In the genomic region with DNA sequence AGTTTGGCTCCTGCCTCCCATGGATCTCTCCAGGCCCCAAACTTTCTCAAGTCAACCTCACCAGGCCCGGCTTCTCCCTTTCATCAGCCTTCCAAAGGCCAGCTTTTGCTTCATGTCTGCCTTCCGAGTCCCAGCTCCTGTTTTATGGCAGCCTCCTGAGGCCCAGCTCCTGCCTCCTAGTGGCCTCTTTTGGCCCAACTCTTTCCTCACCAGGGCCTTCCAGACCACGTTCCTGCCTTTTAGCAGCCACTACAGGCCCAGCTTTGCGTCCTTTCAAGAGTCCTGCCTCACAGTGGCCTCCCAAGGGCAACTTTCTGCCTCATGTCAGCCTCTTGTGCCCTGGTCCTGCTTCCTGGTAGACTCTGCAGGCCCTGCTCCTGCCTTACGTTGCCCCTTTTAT, we compare ENCODE assay signal across 14 cellular contexts. TPM values are rescaled to one million over a fixed set of nuclear protein-coding genes. Genes with fewer than 3 reads are reported as not detected.
DNase-seq lines count a peak whose midpoint lies in the region; ATAC-seq and TF ChIP-seq lines count a peak whose summit lies in the region.
"Had no signal": no experiment of that assay in that cellular context is flagged by ENCODE, and none has a peak within 500 bp of the region (broad histone marks: within the 10 kb centered on the region; RNA-seq: fewer than 3 reads in every experiment).

No MANE protein-coding gene starts in this region.

- no peaks in the 10 kb centered on the region for H3K9me3 ChIP-seq in mammary epithelial cell (replicated peaks; ENCODE audit: insufficient read depth, low read length)

- WGBS in mammary epithelial cell (ENCODE audit: low coverage, missing lambda C conversion rate): 80% methylated on average over 5 of the region's 5 CpGs

- intact Hi-C loops in mammary epithelial cell (cut with micrococcal nuclease): no loop called here

- H2AFZ ChIP-seq in mammary epithelial cell (ENCODE audit: low read depth, low read length): no peak overlapping the region
- H2AFZ ChIP-seq: hepatocyte had no signal

- no peaks in the 10 kb centered on the region for H3K79me2 ChIP-seq in mammary epithelial cell (ENCODE audit: insufficient read depth, low read length)
- H3K79me2 ChIP-seq: hepatocyte had no signal

- no peaks in the 10 kb centered on the region for H3K27me3 ChIP-seq in mammary epithelial cell (ENCODE audit: insufficient read depth, low read length)
- H3K27me3 ChIP-seq: hepatocyte had no signal

- POLR2A ChIA-PET in HEK293T (lab: Yijun Ruan, JAX) (interaction anchor here (1.7 kb wide), 1 partner anchor 61 kb away, joined by 6 read pairs; no protein-coding TSS in a partner anchor), WTC11 (lab: Charles Lee) (interaction anchor here (0.5 kb wide), 1 partner anchor 33 kb away, joined by 4 read pairs; no protein-coding TSS in a partner anchor)

- CTCF ChIA-PET in HEK293T (lab: Yijun Ruan, JAX) (interaction anchor here (0.6 to 1.2 kb wide), 3 partner anchors 10 to 1884 kb away, joined by 3 to 5 read pairs (median 3); no protein-coding TSS in a partner anchor), WTC11 (lab: Charles Lee) (interaction anchor here (0.5 to 2.7 kb wide), 27 partner anchors 9 to 1285 kb away, joined by 3 to 27 read pairs (median 4); a partner anchor contains a TSS), mammary epithelial cell (lab: Charles Lee; ENCODE audit: low non-redundant PET) (interaction anchor here (0.6 kb wide), 1 partner anchor 21 kb away, joined by 6 read pairs; no protein-coding TSS in a partner anchor)

- in situ Hi-C loops in mammary epithelial cell (cut with MboI; ENCODE audit: low sequenced_read_pairs in 2 of 2): no loop called here

- no peak overlapping the region for H3K4me3 ChIP-seq in mammary epithelial cell (replicated peaks in 1 of 3; ENCODE audit: insufficient read depth in 1 of 3, low read depth in 2 of 3, low read length in 3 of 3)
- H3K4me3 ChIP-seq: hepatocyte had no signal

- no peaks in the 10 kb centered on the region for H3K4me1 ChIP-seq in mammary epithelial cell (ENCODE audit: insufficient read depth, low read length)

- H4K20me1 ChIP-seq in mammary epithelial cell (ENCODE audit: insufficient read depth, low read length): no peaks in the 10 kb centered on the region

- H3K27ac ChIP-seq in mammary epithelial cell (ENCODE audit: insufficient read depth, low read depth, low read length): no peak overlapping the region
- H3K27ac ChIP-seq: hepatocyte had no signal

- no peaks in the 10 kb centered on the region for H3K36me3 ChIP-seq in mammary epithelial cell (ENCODE audit: insufficient read depth, low read length)

- DNase-seq in EL (peak; percentile 5), HEK293T (ENCODE audit: extremely low spot score) (peak; percentile 33), WTC11 (ENCODE audit: low spot score) (peak; percentile 40), memory B cell (ENCODE audit: low spot score in 2 of 2) (no peak), NCI-H2081 (lab: John Stamatoyannopoulos, UW) (no peak), COR-L47 (lab: John Stamatoyannopoulos, UW) (no peak), mammary epithelial cell (no peak)
- DNase-seq: activated CD8-positive, alpha-beta memory T cell treated with anti-CD3 and anti-CD28 coated beads, Interleukin-2, amount 50 U/mL, for 48 hours; amygdala; midbrain; NCI-H2171; T1000 had no signal

- H3K27me3 Mint-ChIP-seq in WTC11 (ENCODE audit: low read depth) (no peaks in the 10 kb centered on the region), memory B cell (no peaks in the 10 kb centered on the region)

- TF ChIP-seq CTCF in WTC11 (IDR thresholded peaks at IDR 0.05): 0 out of 2 replicates have a peak, but pooled peaks have one; percentile 22
- TF ChIP-seq CTCF in mammary epithelial cell (conservative IDR thresholded peaks at IDR 0.05 in 1 of 2, IDR thresholded peaks at IDR 0.05 in 1 of 2; ENCODE audit: extremely low read depth in 1 of 2, insufficient read depth in 1 of 2, low read depth in 1 of 2, low read length in 2 of 2): peak in 1 of 2 donors; percentile 12

- no peak overlapping the region for H3K4me3 Mint-ChIP-seq in WTC11
- no peak overlapping the region for H3K4me3 Mint-ChIP-seq in memory B cell

- no TSS peak for BruUV-seq in mammary epithelial cell (replicated peaks; lab: Mats Ljungman, UMichigan)

- peak; percentile 78 for ATAC-seq in WTC11
- no peak for ATAC-seq in memory B cell (ENCODE audit: low read depth)
- no peak for ATAC-seq in HG02678 (IDR thresholded peaks at IDR 0.05; ENCODE audit: unreplicated experiment)

- H3K4me1 Mint-ChIP-seq in WTC11 (no peaks in the 10 kb centered on the region), memory B cell (no peaks in the 10 kb centered on the region)

- no peak overlapping the region for H3K9ac ChIP-seq in mammary epithelial cell (ENCODE audit: insufficient read depth, low read length)

- dilution Hi-C loops in mammary epithelial cell (cut with HindIII; ENCODE audit: low sequenced_read_pairs): no loop called here

- no peak overlapping the region for H3K4me2 ChIP-seq in mammary epithelial cell (ENCODE audit: insufficient read depth, low read depth, low read length)
- H3K4me2 ChIP-seq: hepatocyte had no signal

- H3K9me3 Mint-ChIP-seq in WTC11 (0 out of 2 replicates have a peak, but pooled peaks cover 4% of the 10 kb centered on the region), memory B cell (no peaks in the 10 kb centered on the region)

- peak overlapping the region; percentile 87 for H3K27ac Mint-ChIP-seq in WTC11
- H3K27ac Mint-ChIP-seq in memory B cell: peak overlapping the region; percentile 5

- no peaks in the 10 kb centered on the region for H3K36me3 Mint-ChIP-seq in WTC11
- H3K36me3 Mint-ChIP-seq in memory B cell: peaks cover 2% of the 10 kb centered on the region

TF ChIP-seq in HEK293T, 16 proteins besides CTCF, POLR2A, EP300 and RAD21:
- no peak for TF ChIP-seq ZNF384 (IDR thresholded peaks at IDR 0.05)
- no peak for TF ChIP-seq HDGF (IDR thresholded peaks at IDR 0.05; ENCODE audit: borderline replicate concordance)
- no peak for TF ChIP-seq FOXK2 (IDR thresholded peaks at IDR 0.05)
- no peak for TF ChIP-seq LEF1 (IDR thresholded peaks at IDR 0.05; ENCODE audit: borderline replicate concordance)
- no peak for TF ChIP-seq CTBP1 (IDR thresholded peaks at IDR 0.05; ENCODE audit: borderline replicate concordance)
- TF ChIP-seq, protein P1, sequence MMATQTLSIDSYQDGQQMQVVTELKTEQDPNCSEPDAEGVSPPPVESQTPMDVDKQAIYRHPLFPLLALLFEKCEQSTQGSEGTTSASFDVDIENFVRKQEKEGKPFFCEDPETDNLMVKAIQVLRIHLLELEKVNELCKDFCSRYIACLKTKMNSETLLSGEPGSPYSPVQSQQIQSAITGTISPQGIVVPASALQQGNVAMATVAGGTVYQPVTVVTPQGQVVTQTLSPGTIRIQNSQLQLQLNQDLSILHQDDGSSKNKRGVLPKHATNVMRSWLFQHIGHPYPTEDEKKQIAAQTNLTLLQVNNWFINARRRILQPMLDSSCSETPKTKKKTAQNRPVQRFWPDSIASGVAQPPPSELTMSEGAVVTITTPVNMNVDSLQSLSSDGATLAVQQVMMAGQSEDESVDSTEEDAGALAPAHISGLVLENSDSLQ (IDR thresholded peaks at IDR 0.05): no peak
- TF ChIP-seq L3MBTL2 (conservative IDR thresholded peaks at IDR 0.05): no peak
- TF ChIP-seq SP1 (IDR thresholded peaks at IDR 0.05): no peak
- no peak for TF ChIP-seq SUZ12 (IDR thresholded peaks at IDR 0.05)
- TF ChIP-seq FOXA1 (IDR thresholded peaks at IDR 0.05): no peak
- TF ChIP-seq ELF4 (IDR thresholded peaks at IDR 0.05): no peak
- no peak for TF ChIP-seq TARDBP (IDR thresholded peaks at IDR 0.05)
- no peak for TF ChIP-seq BHLHE40 (IDR thresholded peaks at IDR 0.05; ENCODE audit: borderline replicate concordance)
- TF ChIP-seq FOXM1 (IDR thresholded peaks at IDR 0.05; ENCODE audit: borderline replicate concordance): no peak
- no peak for TF ChIP-seq ARNT (IDR thresholded peaks at IDR 0.05)
- no peak for TF ChIP-seq NFRKB (IDR thresholded peaks at IDR 0.05)

TF ChIP-seq in WTC11, 78 proteins besides CTCF, POLR2A, EP300 and RAD21:
- peak; percentile 33; the same call in 1 of the 2 replicates for TF ChIP-seq ZNF121 (CRISPR knock-in tag; IDR thresholded peaks at IDR 0.05)
- TF ChIP-seq, protein P2, sequence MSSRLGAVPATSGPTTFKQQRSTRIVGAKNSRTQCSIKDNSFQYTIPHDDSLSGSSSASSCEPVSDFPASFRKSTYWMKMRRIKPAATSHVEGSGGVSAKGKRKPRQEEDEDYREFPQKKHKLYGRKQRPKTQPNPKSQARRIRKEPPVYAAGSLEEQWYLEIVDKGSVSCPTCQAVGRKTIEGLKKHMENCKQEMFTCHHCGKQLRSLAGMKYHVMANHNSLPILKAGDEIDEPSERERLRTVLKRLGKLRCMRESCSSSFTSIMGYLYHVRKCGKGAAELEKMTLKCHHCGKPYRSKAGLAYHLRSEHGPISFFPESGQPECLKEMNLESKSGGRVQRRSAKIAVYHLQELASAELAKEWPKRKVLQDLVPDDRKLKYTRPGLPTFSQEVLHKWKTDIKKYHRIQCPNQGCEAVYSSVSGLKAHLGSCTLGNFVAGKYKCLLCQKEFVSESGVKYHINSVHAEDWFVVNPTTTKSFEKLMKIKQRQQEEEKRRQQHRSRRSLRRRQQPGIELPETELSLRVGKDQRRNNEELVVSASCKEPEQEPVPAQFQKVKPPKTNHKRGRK (CRISPR knock-in tag; IDR thresholded peaks at IDR 0.05; ENCODE audit: borderline replicate concordance): no peak

RNA-seq across cellular contexts. Expression of a gene that starts 15.3 kb away (rescaled TPM):
- total RNA-seq in WTC11 (2021) (56.9 to 60.4 TPM (median 59.1 TPM) in 3 replicates), mammary epithelial cell (100 to 1,000 TPM in 1 of 2 donors, 10 to 100 TPM in 1; 76.2 to 113 TPM)
- 191 TPM for polyA plus RNA-seq in mammary epithelial cell
- polyA minus RNA-seq in mammary epithelial cell: 259 TPM

Comparison
In these comparisons a context has a peak if more than half of its experiments do, and no peak if none do; other contexts are left out.
1. DNase-seq: peak in EL (single experiment), HEK293T (single experiment) and WTC11 (single experiment); none in memory B cell (0 of 2), NCI-H2081 (0 of 2), COR-L47 (single experiment) and mammary epithelial cell (single experiment).